In the genomic region with DNA sequence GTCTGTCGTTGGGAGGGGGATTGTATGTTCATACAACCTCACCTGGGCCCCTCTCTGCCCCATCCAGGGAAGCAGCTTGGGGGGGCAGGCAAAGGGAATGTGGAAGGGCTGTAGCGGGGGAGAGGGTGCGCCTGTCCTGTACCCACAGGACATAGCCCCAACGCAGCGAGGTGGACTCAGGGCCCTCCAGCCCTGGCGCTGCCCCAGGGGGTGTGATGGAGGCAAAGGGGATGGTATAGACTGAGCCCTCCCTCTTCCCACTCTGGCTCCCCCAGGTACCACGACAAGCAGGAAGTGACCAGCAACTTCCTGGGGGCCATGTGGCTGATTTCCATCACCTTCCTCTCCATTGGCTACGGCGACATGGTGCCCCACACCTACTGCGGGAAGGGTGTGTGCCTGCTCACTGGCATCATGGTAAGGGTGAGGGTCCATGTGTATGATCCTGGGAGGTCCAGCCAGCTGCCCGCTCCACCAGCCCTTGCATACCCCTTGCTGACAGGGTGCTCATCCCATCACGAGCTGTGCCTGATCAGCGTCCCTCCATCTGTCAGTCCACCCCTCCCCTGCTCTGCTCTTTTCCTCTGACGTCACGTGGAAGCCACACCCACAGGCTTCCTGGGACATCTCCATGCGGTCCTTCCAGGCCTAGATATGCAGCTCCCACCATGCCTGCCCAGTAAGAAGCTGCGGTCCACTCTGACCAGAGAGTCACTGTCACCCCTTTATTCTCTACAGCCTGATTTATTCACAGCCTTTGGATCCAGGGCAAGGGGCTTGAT, we compare ENCODE assay signal across 29 cellular contexts. TPM values are rescaled to one million over a fixed set of nuclear protein-coding genes. Genes with fewer than 3 reads are reported as not detected.
A peak's percentile ranks its signal among the peaks of the same experiment; 100 is the strongest.
DNase-seq lines count a peak whose midpoint lies in the region; ATAC-seq, FAIRE-seq and TF ChIP-seq lines count a peak whose summit lies in the region.
"Had no signal": no experiment of that assay in that cellular context is flagged by ENCODE, and none has a peak within 500 bp of the region (broad histone marks: within the 10 kb centered on the region; RNA-seq: fewer than 3 reads in every experiment).

No MANE protein-coding gene starts in this region.

- CTCF ChIA-PET in A549 (lab: Yijun Ruan, JAX): interaction anchor here (0.8 to 1.7 kb wide), 3 partner anchors 12 to 115 kb away, joined by 3 to 5 read pairs (median 3); no protein-coding TSS in a partner anchor
- CTCF ChIA-PET in PC-3 (lab: Charles Lee): no interaction called here

- TF ChIP-seq CTCF in A549 (IDR thresholded peaks at IDR 0.05) (no peak), PC-3 (conservative IDR thresholded peaks at IDR 0.05; ENCODE audit: low read depth, low read length) (no peak)

- BruUV-seq in PC-3 (replicated peaks; lab: Mats Ljungman, UMichigan): no TSS peak

- no peaks in the 10 kb centered on the region for H3K36me3 ChIP-seq in PC-3 (ENCODE audit: low read depth, low read length)
- H3K36me3 ChIP-seq: cardiac muscle cell, esophagus muscularis mucosa, gastrocnemius medialis, sigmoid colon, SJCRH30, thyroid gland had no signal

- H3K9me2 ChIP-seq in PC-3 (replicated peaks; ENCODE audit: low read length): no peaks in the 10 kb centered on the region

- H3F3A ChIP-seq in PC-3 (ENCODE audit: low read length, unreplicated experiment): no peaks in the 10 kb centered on the region

- no peak overlapping the region for H3K4me2 ChIP-seq in A549
- H3K4me2 ChIP-seq in PC-3 (ENCODE audit: low read length): no peak overlapping the region

- H3K4me1 ChIP-seq in A549: no peaks in the 10 kb centered on the region
- no peaks in the 10 kb centered on the region for H3K4me1 ChIP-seq in PC-3 (ENCODE audit: insufficient read depth, low read length)
- H3K4me1 ChIP-seq: esophagus muscularis mucosa, gastrocnemius medialis, sigmoid colon, SJCRH30, thyroid gland had no signal

- no peak overlapping the region for H3K9ac ChIP-seq in PC-3 (ENCODE audit: low read length)

- peak; percentile 58 to 74; a peak in 5 of 6 replicates for ATAC-seq in A549
- peak; percentile 22; the same call in 1 of the 2 replicates for ATAC-seq in PC-3
- ATAC-seq in HG02970 (IDR thresholded peaks at IDR 0.05; ENCODE audit: low FRiP score, unreplicated experiment): no peak
- ATAC-seq: CD8-positive, alpha-beta T cell; gastrocnemius medialis had no signal

- TF ChIP-seq POLR2A in A549 (IDR thresholded peaks at IDR 0.05; ENCODE audit: low read length): no peak

- no peaks in the 10 kb centered on the region for H3K79me2 ChIP-seq in PC-3 (ENCODE audit: low read length)

- DNase-seq in A549 (ENCODE audit: low read depth in 1 of 2, low spot score in 1 of 2) (peak in 1 of 2 experiments; percentile 41), Daoy (ENCODE audit: low read depth) (peak; percentile 35), PC-3 (no peak), iPS-NIHi11 (ENCODE audit: low spot score) (peak; percentile 43), KG1 (lab: John Stamatoyannopoulos, UW) (no peak), inferior parietal cortex (ENCODE audit: extremely low spot score) (no peak)
- DNase-seq: activated CD8-positive, alpha-beta memory T cell treated with anti-CD3 and anti-CD28 coated beads for 24 hours; activated gamma-delta T cell treated with Interleukin-2 at 50 U/mL for 16 hours; activated T-cell treated with anti-CD3 and anti-CD28 coated beads, Interleukin-2, amount 50 U/mL, for 1 hour; CD8-positive, alpha-beta T cell; cortex of kidney; DMS79 treated with DMSO at 0.1 percent for 48 hours; endodermal cell; gastrocnemius medialis; hippocampal formation; KBM-7; NCI-H146; NCI-H524; posterior cingulate gyrus; sigmoid colon; T-helper 1 cell; thyroid gland had no signal

- FAIRE-seq in A549 (lab: Jason Lieb, UNC): no peak
- FAIRE-seq: keratinocyte, RCC 7860, TTC549 had no signal

- TF ChIP-seq EP300 in A549 (IDR thresholded peaks at IDR 0.05): no peak

- no peak for TF ChIP-seq RAD21 in A549 (conservative IDR thresholded peaks at IDR 0.05 in 1 of 2, IDR thresholded peaks at IDR 0.05 in 1 of 2)

- H3K9me3 ChIP-seq in A549 (no peaks in the 10 kb centered on the region), PC-3 (ENCODE audit: low read length) (no peaks in the 10 kb centered on the region)
- H3K9me3 ChIP-seq: esophagus muscularis mucosa, gastrocnemius medialis, sigmoid colon, SJCRH30, thyroid gland had no signal

- H3K27ac ChIP-seq in A549 (no peak overlapping the region), PC-3 (ENCODE audit: low read length) (no peak overlapping the region)
- H3K27ac ChIP-seq: cardiac muscle cell, esophagus muscularis mucosa, gastrocnemius medialis, sigmoid colon, SJCRH30, thyroid gland had no signal

- H2AFZ ChIP-seq in PC-3 (ENCODE audit: low read length): no peak overlapping the region

- WGBS in A549 (ENCODE audit: missing lambda C conversion rate): 69% methylated on average over 15 of the region's 17 CpGs

- H3K4me3 ChIP-seq in A549: no peak overlapping the region
- no peak overlapping the region for H3K4me3 ChIP-seq in PC-3 (ENCODE audit: low read length)
- H3K4me3 ChIP-seq: cardiac muscle cell, esophagus muscularis mucosa, gastrocnemius medialis, sigmoid colon, SJCRH30, thyroid gland had no signal

- intact Hi-C loops in PC-3 (cut with micrococcal nuclease): no loop called here

- no peaks in the 10 kb centered on the region for H3K27me3 ChIP-seq in PC-3 (ENCODE audit: low read length)
- H3K27me3 ChIP-seq: cardiac muscle cell, thyroid gland had no signal

- POLR2A ChIA-PET in A549 (lab: Yijun Ruan, JAX) (no interaction called here), PC-3 (lab: Charles Lee; ENCODE audit: unreplicated experiment) (no interaction called here)

- no peaks in the 10 kb centered on the region for H4K20me1 ChIP-seq in PC-3 (ENCODE audit: low read length)

TF ChIP-seq in A549, 52 proteins besides CTCF, POLR2A, EP300 and RAD21:
- TF ChIP-seq, protein P1, sequence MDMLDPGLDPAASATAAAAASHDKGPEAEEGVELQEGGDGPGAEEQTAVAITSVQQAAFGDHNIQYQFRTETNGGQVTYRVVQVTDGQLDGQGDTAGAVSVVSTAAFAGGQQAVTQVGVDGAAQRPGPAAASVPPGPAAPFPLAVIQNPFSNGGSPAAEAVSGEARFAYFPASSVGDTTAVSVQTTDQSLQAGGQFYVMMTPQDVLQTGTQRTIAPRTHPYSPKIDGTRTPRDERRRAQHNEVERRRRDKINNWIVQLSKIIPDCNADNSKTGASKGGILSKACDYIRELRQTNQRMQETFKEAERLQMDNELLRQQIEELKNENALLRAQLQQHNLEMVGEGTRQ (IDR thresholded peaks at IDR 0.05): no peak
- no peak for TF ChIP-seq ESRRA (IDR thresholded peaks at IDR 0.05; ENCODE audit: borderline replicate concordance, low read length)
TF ChIP-seq in A549: peak in this region for 0.

RNA-seq across cellular contexts. Expression of gene KCNN1, which starts 18.3 kb away (rescaled TPM):
- polyA plus RNA-seq in A549 (2011; rRNA removed) (0.20 and 0.43 TPM in 2 replicates), A549 (2017; fragmentation: RNase III; extraction: RNeasy Plus Mini Kit Qiagen cat#74134 plus additional on column Dnase treatment) (0.56 to 0.85 TPM (median 0.69 TPM) in 3 replicates)
- polyA plus RNA-seq in A549 (2012; cell fraction: cytosol; rRNA removed): 0.62 and 0.69 TPM in 2 replicates
- 0.28 and 0.89 TPM in 2 replicates for polyA plus RNA-seq in A549 (2012; cell fraction: nucleus; rRNA removed)
- 0.37 and 0.63 TPM in 2 replicates for polyA minus RNA-seq in A549 (2011; rRNA and poly(A)+ RNA removed)
- 0.06 TPM in 1 of 2 replicates, not detected in the other for total RNA-seq in Daoy (2014; rRNA removed; shearing (Covaris generic))
- not detected in 2 replicates for total RNA-seq in PC-3 (2014; rRNA removed)
- total RNA-seq: CD8-positive, alpha-beta T cell; gastrocnemius medialis; SJCRH30 had no signal
- polyA plus RNA-seq: keratinocyte had no signal

RNA-seq across cellular contexts. Expression of gene ARRDC2, which starts 22.7 kb away (rescaled TPM):
- polyA plus RNA-seq in A549 (2011; rRNA removed) (11.2 and 14.5 TPM in 2 replicates), A549 (2017; fragmentation: RNase III; extraction: RNeasy Plus Mini Kit Qiagen cat#74134 plus additional on column Dnase treatment) (14.8 to 15.2 TPM (median 15.0 TPM) in 3 replicates)
- polyA plus RNA-seq in A549 (2012; cell fraction: cytosol; rRNA removed): 20.2 and 31.4 TPM in 2 replicates
- 59.5 and 87.8 TPM in 2 replicates for polyA plus RNA-seq in A549 (2012; cell fraction: nucleus; rRNA removed)
- 5.6 and 7.9 TPM in 2 replicates for polyA minus RNA-seq in A549 (2011; rRNA and poly(A)+ RNA removed)
- 25.6 and 35.7 TPM in 2 replicates for total RNA-seq in Daoy (2014; rRNA removed; shearing (Covaris generic))
- 27.7 and 38.5 TPM in 2 replicates for total RNA-seq in PC-3 (2014; rRNA removed)

RNA-seq across cellular contexts. Expression of gene CCDC124, which starts 52.4 kb away (rescaled TPM):
- 20.8 and 35.4 TPM in 2 replicates for polyA plus RNA-seq in A549 (2011; rRNA removed)
- 175 and 186 TPM in 2 replicates for polyA plus RNA-seq in A549 (2012; cell fraction: cytosol; rRNA removed)
- polyA plus RNA-seq in A549 (2012; cell fraction: nucleus; rRNA removed): 127 and 154 TPM in 2 replicates
- 113 to 123 TPM (median 116 TPM) in 3 replicates for polyA plus RNA-seq in A549 (2017; fragmentation: RNase III; extraction: RNeasy Plus Mini Kit Qiagen cat#74134 plus additional on column Dnase treatment)
- 3.9 and 10.2 TPM in 2 replicates for polyA minus RNA-seq in A549 (2011; rRNA and poly(A)+ RNA removed)
- total RNA-seq in Daoy (2014; rRNA removed; shearing (Covaris generic)): 44.7 and 53.3 TPM in 2 replicates
- 165 and 247 TPM in 2 replicates for total RNA-seq in PC-3 (2014; rRNA removed)

Comparison
In these comparisons a context has a peak if more than half of its experiments do, and no peak if none do; other contexts are left out.
1. DNase-seq: peak in Daoy (single experiment) and iPS-NIHi11 (single experiment); none in PC-3 (single experiment), KG1 (single experiment) and inferior parietal cortex (single experiment).